ENCODE assay signal across 2 cellular contexts in the genomic region with DNA sequence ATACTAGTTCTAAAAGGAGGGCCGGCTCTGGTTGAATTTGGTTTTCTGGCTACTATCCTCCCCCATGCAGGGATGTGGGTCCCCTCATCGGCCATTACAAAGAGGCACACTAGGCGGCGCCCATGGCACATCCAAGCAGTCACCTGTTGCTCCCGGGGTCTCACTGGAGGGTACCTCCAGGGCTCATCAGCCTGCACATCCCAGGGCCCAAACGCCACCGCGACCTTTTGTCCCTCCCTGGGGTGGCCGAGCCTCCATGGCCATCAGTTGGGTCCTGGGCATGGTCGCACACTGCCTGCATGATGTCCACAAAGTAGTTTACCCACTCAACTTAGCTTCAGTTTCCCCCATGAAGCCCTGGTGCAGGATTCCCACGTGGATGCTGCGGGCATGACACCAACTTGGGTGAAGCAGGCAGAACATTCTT.
TF ChIP-seq lines count a peak whose summit lies in the region.

No MANE protein-coding gene starts in this region.

TF ChIP-seq in HEK293, 187 proteins besides CTCF, POLR2A, EP300 and RAD21 (continues in another document):
- peak; percentile 99 for TF ChIP-seq SCRT1 (tag by site-specific recombination; IDR thresholded peaks at IDR 0.05; ENCODE audit: borderline replicate concordance)
- no peak for TF ChIP-seq ZNF530 (tag by site-specific recombination; IDR thresholded peaks at IDR 0.05; ENCODE audit: low read depth)
- TF ChIP-seq, protein P1, sequence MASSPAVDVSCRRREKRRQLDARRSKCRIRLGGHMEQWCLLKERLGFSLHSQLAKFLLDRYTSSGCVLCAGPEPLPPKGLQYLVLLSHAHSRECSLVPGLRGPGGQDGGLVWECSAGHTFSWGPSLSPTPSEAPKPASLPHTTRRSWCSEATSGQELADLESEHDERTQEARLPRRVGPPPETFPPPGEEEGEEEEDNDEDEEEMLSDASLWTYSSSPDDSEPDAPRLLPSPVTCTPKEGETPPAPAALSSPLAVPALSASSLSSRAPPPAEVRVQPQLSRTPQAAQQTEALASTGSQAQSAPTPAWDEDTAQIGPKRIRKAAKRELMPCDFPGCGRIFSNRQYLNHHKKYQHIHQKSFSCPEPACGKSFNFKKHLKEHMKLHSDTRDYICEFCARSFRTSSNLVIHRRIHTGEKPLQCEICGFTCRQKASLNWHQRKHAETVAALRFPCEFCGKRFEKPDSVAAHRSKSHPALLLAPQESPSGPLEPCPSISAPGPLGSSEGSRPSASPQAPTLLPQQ (tag by site-specific recombination; IDR thresholded peaks at IDR 0.05), result peak; percentile 57
- TF ChIP-seq SCRT2 (tag by site-specific recombination; IDR thresholded peaks at IDR 0.05), result peak; percentile 99
- TF ChIP-seq, protein P2, sequence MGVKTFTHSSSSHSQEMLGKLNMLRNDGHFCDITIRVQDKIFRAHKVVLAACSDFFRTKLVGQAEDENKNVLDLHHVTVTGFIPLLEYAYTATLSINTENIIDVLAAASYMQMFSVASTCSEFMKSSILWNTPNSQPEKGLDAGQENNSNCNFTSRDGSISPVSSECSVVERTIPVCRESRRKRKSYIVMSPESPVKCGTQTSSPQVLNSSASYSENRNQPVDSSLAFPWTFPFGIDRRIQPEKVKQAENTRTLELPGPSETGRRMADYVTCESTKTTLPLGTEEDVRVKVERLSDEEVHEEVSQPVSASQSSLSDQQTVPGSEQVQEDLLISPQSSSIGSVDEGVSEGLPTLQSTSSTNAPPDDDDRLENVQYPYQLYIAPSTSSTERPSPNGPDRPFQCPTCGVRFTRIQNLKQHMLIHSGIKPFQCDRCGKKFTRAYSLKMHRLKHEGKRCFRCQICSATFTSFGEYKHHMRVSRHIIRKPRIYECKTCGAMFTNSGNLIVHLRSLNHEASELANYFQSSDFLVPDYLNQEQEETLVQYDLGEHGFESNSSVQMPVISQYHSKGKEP (tag by site-specific recombination; IDR thresholded peaks at IDR 0.05), result no peak
- TF ChIP-seq, protein P3, sequence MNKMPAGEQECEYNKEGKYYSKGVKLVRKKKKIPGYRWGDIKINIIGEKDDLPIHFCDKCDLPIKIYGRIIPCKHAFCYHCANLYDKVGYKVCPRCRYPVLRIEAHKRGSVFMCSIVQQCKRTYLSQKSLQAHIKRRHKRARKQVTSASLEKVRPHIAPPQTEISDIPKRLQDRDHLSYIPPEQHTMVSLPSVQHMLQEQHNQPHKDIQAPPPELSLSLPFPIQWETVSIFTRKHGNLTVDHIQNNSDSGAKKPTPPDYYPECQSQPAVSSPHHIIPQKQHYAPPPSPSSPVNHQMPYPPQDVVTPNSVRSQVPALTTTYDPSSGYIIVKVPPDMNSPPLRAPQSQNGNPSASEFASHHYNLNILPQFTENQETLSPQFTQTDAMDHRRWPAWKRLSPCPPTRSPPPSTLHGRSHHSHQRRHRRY (tag by site-specific recombination; IDR thresholded peaks at IDR 0.05), result no peak
- TF ChIP-seq ZNF239 (tag by site-specific recombination; IDR thresholded peaks at IDR 0.05), result no peak
- TF ChIP-seq, protein P4, sequence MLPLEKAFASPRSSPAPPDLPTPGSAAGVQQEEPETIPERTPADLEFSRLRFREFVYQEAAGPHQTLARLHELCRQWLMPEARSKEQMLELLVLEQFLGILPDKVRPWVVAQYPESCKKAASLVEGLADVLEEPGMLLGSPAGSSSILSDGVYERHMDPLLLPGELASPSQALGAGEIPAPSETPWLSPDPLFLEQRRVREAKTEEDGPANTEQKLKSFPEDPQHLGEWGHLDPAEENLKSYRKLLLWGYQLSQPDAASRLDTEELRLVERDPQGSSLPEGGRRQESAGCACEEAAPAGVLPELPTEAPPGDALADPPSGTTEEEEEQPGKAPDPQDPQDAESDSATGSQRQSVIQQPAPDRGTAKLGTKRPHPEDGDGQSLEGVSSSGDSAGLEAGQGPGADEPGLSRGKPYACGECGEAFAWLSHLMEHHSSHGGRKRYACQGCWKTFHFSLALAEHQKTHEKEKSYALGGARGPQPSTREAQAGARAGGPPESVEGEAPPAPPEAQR (tag by site-specific recombination; IDR thresholded peaks at IDR 0.05), result no peak
- TF ChIP-seq ZNF837 (tag by site-specific recombination; IDR thresholded peaks at IDR 0.05), result no peak
- 0 out of 2 replicates have a peak, but pooled peaks have one; percentile 33 for TF ChIP-seq ZFP37 (tag by site-specific recombination; IDR thresholded peaks at IDR 0.05)
- peak; percentile 56 for TF ChIP-seq GLIS1 (tag by site-specific recombination; IDR thresholded peaks at IDR 0.05)
- TF ChIP-seq GLIS2 (tag by site-specific recombination; IDR thresholded peaks at IDR 0.05), result peak; percentile 76
- TF ChIP-seq ZNF792 (tag by site-specific recombination; IDR thresholded peaks at IDR 0.05), result no peak
- TF ChIP-seq ZFP41 (tag by site-specific recombination; IDR thresholded peaks at IDR 0.05; ENCODE audit: borderline replicate concordance), result no peak
- TF ChIP-seq, protein P5, sequence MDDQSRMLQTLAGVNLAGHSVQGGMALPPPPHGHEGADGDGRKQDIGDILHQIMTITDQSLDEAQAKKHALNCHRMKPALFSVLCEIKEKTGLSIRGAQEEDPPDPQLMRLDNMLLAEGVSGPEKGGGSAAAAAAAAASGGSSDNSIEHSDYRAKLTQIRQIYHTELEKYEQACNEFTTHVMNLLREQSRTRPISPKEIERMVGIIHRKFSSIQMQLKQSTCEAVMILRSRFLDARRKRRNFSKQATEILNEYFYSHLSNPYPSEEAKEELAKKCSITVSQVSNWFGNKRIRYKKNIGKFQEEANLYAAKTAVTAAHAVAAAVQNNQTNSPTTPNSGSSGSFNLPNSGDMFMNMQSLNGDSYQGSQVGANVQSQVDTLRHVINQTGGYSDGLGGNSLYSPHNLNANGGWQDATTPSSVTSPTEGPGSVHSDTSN (CRISPR knock-in tag; IDR thresholded peaks at IDR 0.05), result no peak
- TF ChIP-seq, protein P6, sequence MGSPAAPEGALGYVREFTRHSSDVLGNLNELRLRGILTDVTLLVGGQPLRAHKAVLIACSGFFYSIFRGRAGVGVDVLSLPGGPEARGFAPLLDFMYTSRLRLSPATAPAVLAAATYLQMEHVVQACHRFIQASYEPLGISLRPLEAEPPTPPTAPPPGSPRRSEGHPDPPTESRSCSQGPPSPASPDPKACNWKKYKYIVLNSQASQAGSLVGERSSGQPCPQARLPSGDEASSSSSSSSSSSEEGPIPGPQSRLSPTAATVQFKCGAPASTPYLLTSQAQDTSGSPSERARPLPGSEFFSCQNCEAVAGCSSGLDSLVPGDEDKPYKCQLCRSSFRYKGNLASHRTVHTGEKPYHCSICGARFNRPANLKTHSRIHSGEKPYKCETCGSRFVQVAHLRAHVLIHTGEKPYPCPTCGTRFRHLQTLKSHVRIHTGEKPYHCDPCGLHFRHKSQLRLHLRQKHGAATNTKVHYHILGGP (tag by site-specific recombination; IDR thresholded peaks at IDR 0.05), result no peak
- no peak for TF ChIP-seq ZNF302 (tag by site-specific recombination; IDR thresholded peaks at IDR 0.05; ENCODE audit: low read depth)
- TF ChIP-seq KLF16 (tag by site-specific recombination; IDR thresholded peaks at IDR 0.05), result no peak

TF ChIP-seq in endothelial cell of umbilical vein, 7 proteins besides CTCF, POLR2A, EP300 and RAD21:
- TF ChIP-seq GATA2 (IDR thresholded peaks at IDR 0.05; ENCODE audit: insufficient read depth, insufficient read length, low read depth, low read length), result no peak
